18 cellular contexts compared by ENCODE assay signal in genomic region chr21:38460171-38460742, GRCh38. TPM values are rescaled to one million over a fixed set of nuclear protein-coding genes. Genes with fewer than 3 reads are reported as not detected.
DNase-seq lines count a peak whose midpoint lies in the region; ATAC-seq, FAIRE-seq and TF ChIP-seq lines count a peak whose summit lies in the region.
"Had no signal": no experiment of that assay in that cellular context is flagged by ENCODE, and none has a peak within 500 bp of the region (broad histone marks: within the 10 kb centered on the region; RNA-seq: fewer than 3 reads in every experiment).

No MANE protein-coding gene starts in this region.

- CTCF ChIA-PET in PC-3 (lab: Charles Lee) (no interaction called here), endothelial cell of umbilical vein (lab: Charles Lee) (interaction anchor here (2.4 kb wide), 1 partner anchor 10 kb away, joined by 6 read pairs; no protein-coding TSS in a partner anchor), OCI-LY7 (lab: Charles Lee; ENCODE audit: unreplicated experiment) (no interaction called here)

- H2AK5ac ChIP-seq in neuronal stem cell (ENCODE audit: low read depth, low read length), result no peak overlapping the region

- H3K4ac ChIP-seq in neuronal stem cell (ENCODE audit: low read length), result no peak overlapping the region

- no peak overlapping the region for H3K23ac ChIP-seq in neuronal stem cell (ENCODE audit: low read depth, low read length, poor library complexity)

- FAIRE-seq in endothelial cell of umbilical vein (lab: Jason Lieb, UNC), result peak; percentile 91

- H2BK12ac ChIP-seq in neuronal stem cell (ENCODE audit: low read length), result no peak overlapping the region

- H3K4me2 ChIP-seq in PC-3 (ENCODE audit: low read length) (peak overlapping the region; percentile 40; the same call in 1 of the 2 replicates), endothelial cell of umbilical vein (ENCODE audit: insufficient read depth, low read length) (peak overlapping the region; percentile 78), neuronal stem cell (ENCODE audit: insufficient read depth, low read length, poor library complexity, severe bottlenecking) (no peak overlapping the region), OCI-LY7 (ENCODE audit: low read length) (no peak overlapping the region)

- H4K91ac ChIP-seq in neuronal stem cell (ENCODE audit: low read depth, low read length, poor library complexity), result no peak overlapping the region

- no peak overlapping the region for H3K14ac ChIP-seq in neuronal stem cell (ENCODE audit: low read length)

- no CpG with 5 or more reads among the region's 6 CpGs for whole genome bisulfite sequencing in neuronal stem cell (ENCODE audit: extremely low coverage in 2 of 2, insufficient read length in 2 of 2, insufficient replicate concordance in 1 of 2), 2 donors
- 49 to 61% methylated on average over 6 of the region's 6 CpGs for WGBS in thyroid gland, 2 donors

- H3K9me3 ChIP-seq in PC-3 (ENCODE audit: low read length), result no peaks in the 10 kb centered on the region
- no peaks in the 10 kb centered on the region for H3K9me3 ChIP-seq in endothelial cell of umbilical vein (replicated peaks; ENCODE audit: control insufficient read depth, insufficient read depth, low read length)
- no peaks in the 10 kb centered on the region for H3K9me3 ChIP-seq in neuronal stem cell (replicated peaks in 1 of 2; ENCODE audit: control insufficient read depth in 2 of 2, insufficient read depth in 1 of 2, low read depth in 1 of 2, low read length in 2 of 2)
- no peaks in the 10 kb centered on the region for H3K9me3 ChIP-seq in thyroid gland
- no peaks in the 10 kb centered on the region for H3K9me3 ChIP-seq in OCI-LY7 (ENCODE audit: low read length)
- H3K9me3 ChIP-seq: SJCRH30 had no signal

- no peaks in the 10 kb centered on the region for H3K79me2 ChIP-seq in PC-3 (ENCODE audit: low read length)
- H3K79me2 ChIP-seq in endothelial cell of umbilical vein (ENCODE audit: control insufficient read depth, insufficient read depth, low read length), result peaks cover 81% of the 10 kb centered on the region
- no peaks in the 10 kb centered on the region for H3K79me2 ChIP-seq in OCI-LY7 (ENCODE audit: insufficient read depth, low read depth, low read length)

- no peak overlapping the region for H3K9ac ChIP-seq in PC-3 (ENCODE audit: low read length)
- H3K9ac ChIP-seq in endothelial cell of umbilical vein (replicated peaks; ENCODE audit: extremely low read depth, insufficient read depth, low read length), result peak overlapping the region; percentile 67
- H3K9ac ChIP-seq in neuronal stem cell (ENCODE audit: low read depth, low read length, poor library complexity), result no peak overlapping the region

- no peak overlapping the region for H2BK15ac ChIP-seq in neuronal stem cell (ENCODE audit: low read length)

- POLR2A ChIA-PET in PC-3 (lab: Charles Lee; ENCODE audit: unreplicated experiment), result no interaction called here
- POLR2A ChIA-PET in endothelial cell of umbilical vein (lab: Charles Lee), result interaction anchor here (1.6 kb wide), 1 partner anchor 39 kb away, joined by 4 read pairs; no protein-coding TSS in a partner anchor
- POLR2A ChIA-PET in OCI-LY7 (lab: Charles Lee), result no interaction called here

- H3K27ac ChIP-seq in PC-3 (ENCODE audit: low read length), result peak overlapping the region; percentile 68
- peak overlapping the region; percentile 98 for H3K27ac ChIP-seq in endothelial cell of umbilical vein (ENCODE audit: insufficient read depth, low read depth, low read length)
- no peak overlapping the region for H3K27ac ChIP-seq in neuronal stem cell (replicated peaks; ENCODE audit: low read length)
- H3K27ac ChIP-seq in thyroid gland, result no peak overlapping the region
- H3K27ac ChIP-seq in OCI-LY7 (ENCODE audit: low read depth, low read length, poor library complexity, severe bottlenecking), result no peak overlapping the region
- H3K27ac ChIP-seq: SJCRH30 had no signal

- DNase-seq in AG20443 (ENCODE audit: low spot score) (peak; percentile 69), PC-3 (peak; percentile 47), endothelial cell of umbilical vein (ENCODE audit: low read depth, low spot score) (peak; percentile 97), neuronal stem cell (ENCODE audit: low spot score) (no peak), thyroid gland (no peak), NCI-H345 treated with DMSO at 0.1 percent for 48 hours (lab: John Stamatoyannopoulos, UW; ENCODE audit: unreplicated experiment) (no peak), NCI-H1092 (lab: John Stamatoyannopoulos, UW) (no peak), OCI-LY7 (ENCODE audit: low spot score) (no peak)
- DNase-seq: activated CD4-positive, alpha-beta T cell treated with anti-CD3 and anti-CD28 coated beads for 4 hours; activated naive CD4-positive, alpha-beta T cell; AML-193; effector memory CD8-positive, alpha-beta T cell; GDM1; GOT3; Kasumi-1; NCI-H446; SJCRH30 had no signal

- intact Hi-C loops in PC-3 (cut with micrococcal nuclease) (no loop called here), endothelial cell of umbilical vein (cut with micrococcal nuclease) (loop anchor here (1.0 kb wide), 4 partner anchors 16 to 38 kb away; partner anchors contain the start of gene ERG), thyroid gland (cut with DNase I) (no loop called here), OCI-LY7 (cut with micrococcal nuclease; ENCODE audit: unreplicated experiment) (no loop called here)

- BruUV-seq in PC-3 (replicated peaks; lab: Mats Ljungman, UMichigan) (no TSS peak), endothelial cell of umbilical vein (replicated peaks; lab: Mats Ljungman, UMichigan) (no TSS peak), OCI-LY7 (replicated peaks; lab: Mats Ljungman, UMichigan) (no TSS peak)

- no peak overlapping the region for H2BK5ac ChIP-seq in neuronal stem cell (ENCODE audit: low read length)

- no peak overlapping the region for H4K8ac ChIP-seq in neuronal stem cell (ENCODE audit: low read depth, low read length)

- TF ChIP-seq POLR2A in endothelial cell of umbilical vein (IDR thresholded peaks at IDR 0.05; ENCODE audit: low read depth, low read length) (peak; percentile 69), thyroid gland (IDR thresholded peaks at IDR 0.05) (no peak)

- TF ChIP-seq CTCF in PC-3 (conservative IDR thresholded peaks at IDR 0.05; ENCODE audit: low read depth, low read length) (no peak), endothelial cell of umbilical vein (IDR thresholded peaks at IDR 0.05; ENCODE audit: extremely low read depth in 1 of 2, insufficient read depth in 1 of 2, low read depth in 1 of 2, low read length in 2 of 2) (no peak), thyroid gland (IDR thresholded peaks at IDR 0.05) (no peak), OCI-LY7 (conservative IDR thresholded peaks at IDR 0.05; ENCODE audit: low read length) (no peak)

- H3K36me3 ChIP-seq in PC-3 (ENCODE audit: low read depth, low read length) (no peaks in the 10 kb centered on the region), endothelial cell of umbilical vein (ENCODE audit: control insufficient read depth in 2 of 2, extremely low read depth in 1 of 2, insufficient read depth in 2 of 2, low read length in 2 of 2) (peaks cover 2 to 7% of the 10 kb centered on the region in 2 experiments), neuronal stem cell (replicated peaks in 1 of 2; ENCODE audit: control insufficient read depth in 2 of 2, insufficient read depth in 2 of 2, low read length in 2 of 2) (no peaks in the 10 kb centered on the region), thyroid gland (no peaks in the 10 kb centered on the region), OCI-LY7 (ENCODE audit: insufficient read depth, low read length) (no peaks in the 10 kb centered on the region)
- H3K36me3 ChIP-seq: SJCRH30 had no signal

- H3F3A ChIP-seq in PC-3 (ENCODE audit: low read length, unreplicated experiment), result no peaks in the 10 kb centered on the region

- no peaks in the 10 kb centered on the region for H3K79me1 ChIP-seq in neuronal stem cell (ENCODE audit: low read depth, low read length)

- H2BK120ac ChIP-seq in neuronal stem cell (ENCODE audit: low read depth, low read length), result no peak overlapping the region

- H3K27me3 ChIP-seq in PC-3 (ENCODE audit: low read length) (0 out of 2 replicates have a peak, but pooled peaks cover 2% of the 10 kb centered on the region), endothelial cell of umbilical vein (ENCODE audit: control insufficient read depth in 2 of 2, insufficient read depth in 2 of 2, low read length in 2 of 2) (no peaks in the 10 kb centered on the region), neuronal stem cell (ENCODE audit: control insufficient read depth in 3 of 3, insufficient read depth in 3 of 3, low read depth in 1 of 3, low read length in 3 of 3) (no peaks in the 10 kb centered on the region), thyroid gland (no peaks in the 10 kb centered on the region)
- H3K27me3 ChIP-seq: SJCRH30 had no signal

- no peak for ATAC-seq in PC-3
- ATAC-seq: effector memory CD8-positive, alpha-beta T cell; stimulated activated memory B cell treated with anti-CD40 and anti-IgM and Interleukin-4, amounts not matched to agents 10 μg/mL and 1 μg/mL and 100 μg/mL, for 72 hours had no signal

- no peak overlapping the region for H3K18ac ChIP-seq in neuronal stem cell (ENCODE audit: low read length)

- dilution Hi-C loops in endothelial cell of umbilical vein (cut with MboI; ENCODE audit: extremely low pct_ligation_motif_present, low sequenced_read_pairs), result no loop called here

- H4K20me1 ChIP-seq in PC-3 (ENCODE audit: low read length), result no peaks in the 10 kb centered on the region
- H4K20me1 ChIP-seq in endothelial cell of umbilical vein (replicated peaks; ENCODE audit: control insufficient read depth, extremely low read depth, insufficient read depth, low read length), result no peaks in the 10 kb centered on the region
- no peaks in the 10 kb centered on the region for H4K20me1 ChIP-seq in OCI-LY7 (ENCODE audit: insufficient read depth, low read length)

- no peaks in the 10 kb centered on the region for H3K9me1 ChIP-seq in endothelial cell of umbilical vein (replicated peaks; ENCODE audit: control insufficient read depth, extremely low read depth, insufficient read depth, low read length)

- H3K4me3 ChIP-seq in PC-3 (ENCODE audit: low read length) (no peak overlapping the region), endothelial cell of umbilical vein (replicated peaks in 1 of 3; ENCODE audit: insufficient read depth in 1 of 3, low read depth in 1 of 3, low read length in 3 of 3) (peak overlapping the region in 1 of 3 experiments; percentile 32), neuronal stem cell (ENCODE audit: low read length in 2 of 2) (no peak overlapping the region), thyroid gland (replicated peaks in 1 of 3) (no peak overlapping the region), OCI-LY7 (ENCODE audit: low read depth, low read length, poor library complexity, severe bottlenecking) (no peak overlapping the region)
- H3K4me3 ChIP-seq: SJCRH30 had no signal

- H2AFZ ChIP-seq in PC-3 (ENCODE audit: low read length) (no peak overlapping the region), endothelial cell of umbilical vein (ENCODE audit: low read depth, low read length) (no peak overlapping the region), neuronal stem cell (ENCODE audit: low read length) (peak overlapping the region; percentile 78), OCI-LY7 (ENCODE audit: low read length) (no peak overlapping the region)

- H3K4me1 ChIP-seq in PC-3 (ENCODE audit: insufficient read depth, low read length) (peaks cover 27% of the 10 kb centered on the region), endothelial cell of umbilical vein (ENCODE audit: control insufficient read depth, extremely low read depth, insufficient read depth, low read length) (peaks cover 73% of the 10 kb centered on the region), neuronal stem cell (ENCODE audit: control insufficient read depth in 2 of 2, insufficient read depth in 1 of 2, low read depth in 1 of 2, low read length in 2 of 2) (peaks cover 4 to 14% of the 10 kb centered on the region in 2 donors), thyroid gland (no peaks in the 10 kb centered on the region), OCI-LY7 (ENCODE audit: insufficient read depth, low read length, poor library complexity, severe bottlenecking) (no peaks in the 10 kb centered on the region)
- H3K4me1 ChIP-seq: SJCRH30 had no signal

- H3K9me2 ChIP-seq in PC-3 (replicated peaks; ENCODE audit: low read length), result no peaks in the 10 kb centered on the region
- H3K9me2 ChIP-seq in OCI-LY7 (ENCODE audit: insufficient read depth, low read length), result no peaks in the 10 kb centered on the region

RNA-seq across cellular contexts. Expression of gene ERG, which starts 38.0 kb away (rescaled TPM):
- total RNA-seq in PC-3 (2014; rRNA removed), result not detected in 2 replicates
- 210 and 223 TPM in 2 replicates for total RNA-seq in endothelial cell of umbilical vein
- 173 and 202 TPM in 2 replicates for polyA plus RNA-seq in endothelial cell of umbilical vein
- polyA plus RNA-seq in endothelial cell of umbilical vein (2011; cell fraction: cytosol; rRNA removed), result 102 and 124 TPM in 2 replicates
- polyA plus RNA-seq in endothelial cell of umbilical vein (2011; cell fraction: nucleus; rRNA removed), result 226 and 271 TPM in 2 replicates
- 146 and 167 TPM in 2 replicates for polyA plus RNA-seq in endothelial cell of umbilical vein (2012)
- polyA minus RNA-seq in endothelial cell of umbilical vein, result 250 and 253 TPM in 2 replicates
- not detected for polyA minus RNA-seq in endothelial cell of umbilical vein (2011; cell fraction: cytosol; rRNA and poly(A)+ RNA removed)
- 356 and 482 TPM in 2 replicates for polyA minus RNA-seq in endothelial cell of umbilical vein (2011; cell fraction: nucleus; rRNA and poly(A)+ RNA removed)
- not detected for polyA plus RNA-seq in neuronal stem cell (2013, experiment 1 of 2)
- 0.04 TPM for polyA plus RNA-seq in neuronal stem cell (2013, experiment 2 of 2)
- 10 to 100 TPM in 3 of 4 donors, 1 to 10 TPM in 1; 9.9 to 25.1 (median 18.2) TPM for total RNA-seq in thyroid gland
- not detected in 2 replicates for total RNA-seq in OCI-LY7 (2014; rRNA removed; shearing (Covaris generic))
- total RNA-seq in OCI-LY7 (2022), result not detected in 2 replicates
- total RNA-seq: SJCRH30 had no signal

Comparison
In these comparisons a context has a peak if more than half of its experiments do, and no peak if none do; other contexts are left out.
1. DNase-seq: peak in AG20443 (single experiment), PC-3 (single experiment) and endothelial cell of umbilical vein (single experiment); none in neuronal stem cell (single experiment), thyroid gland (0 of 2), NCI-H345 treated with DMSO at 0.1 percent for 48 hours (single experiment), NCI-H1092 (single experiment) and OCI-LY7 (single experiment).
2. H3K27ac ChIP-seq: peak in PC-3 (single experiment) and endothelial cell of umbilical vein (single experiment); none in neuronal stem cell (single experiment), thyroid gland (0 of 3) and OCI-LY7 (single experiment).
3. H3K4me2 ChIP-seq: peak in PC-3 (single experiment) and endothelial cell of umbilical vein (single experiment); none in neuronal stem cell (single experiment) and OCI-LY7 (single experiment).
4. RNA of gene ERG, which starts 38.0 kb away (total RNA-seq): 210 to 223 TPM in endothelial cell of umbilical vein and 9.9 to 25.1 TPM in thyroid gland; not detected in PC-3 and not detected in OCI-LY7; every median in the first group is over 10 times any median in the second.